In the genomic region with DNA sequence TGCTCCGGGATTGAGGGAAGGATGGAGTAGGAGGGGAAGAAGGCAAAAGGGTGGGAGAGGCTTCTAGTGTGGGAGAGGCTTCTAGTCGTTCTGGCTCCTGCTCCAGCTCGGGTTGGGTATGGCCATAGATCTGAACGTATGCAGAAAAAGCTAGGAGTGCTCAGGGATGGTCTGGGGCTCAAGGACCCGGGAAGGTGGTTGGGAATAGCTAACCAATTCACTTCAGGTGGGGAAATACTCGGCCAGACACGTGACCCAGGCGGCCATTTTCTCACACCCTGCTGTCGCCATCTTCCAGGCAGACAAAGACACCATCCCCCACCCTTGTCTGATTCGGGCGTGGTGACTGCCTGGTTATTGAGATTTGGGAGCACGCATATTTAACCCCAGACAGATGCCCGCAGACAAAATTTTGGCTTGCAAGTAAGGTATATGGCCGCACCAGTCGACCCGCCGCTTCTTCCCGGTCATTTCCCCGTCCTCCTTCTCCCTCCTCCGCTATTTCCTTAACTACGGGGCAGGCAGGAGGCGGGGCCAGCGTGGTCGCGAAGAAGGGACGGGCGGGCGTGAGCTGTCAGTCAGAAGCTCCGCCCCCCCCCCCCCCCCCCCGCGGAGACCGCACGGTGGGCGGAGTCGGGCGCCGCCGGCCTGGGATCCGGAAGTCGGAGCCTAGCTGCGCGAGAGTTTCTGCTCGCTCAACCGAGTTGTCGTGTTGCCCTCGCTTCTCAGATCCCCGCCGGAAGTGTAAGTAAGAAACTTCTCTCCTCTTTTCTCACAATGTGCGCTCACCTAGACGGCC, we compare ENCODE assay signal across 8 cellular contexts. TPM values are rescaled to one million over a fixed set of nuclear protein-coding genes. Genes with fewer than 3 reads are reported as not detected.
DNase-seq lines count a peak whose midpoint lies in the region; ATAC-seq and TF ChIP-seq lines count a peak whose summit lies in the region.

A gene with protein sequence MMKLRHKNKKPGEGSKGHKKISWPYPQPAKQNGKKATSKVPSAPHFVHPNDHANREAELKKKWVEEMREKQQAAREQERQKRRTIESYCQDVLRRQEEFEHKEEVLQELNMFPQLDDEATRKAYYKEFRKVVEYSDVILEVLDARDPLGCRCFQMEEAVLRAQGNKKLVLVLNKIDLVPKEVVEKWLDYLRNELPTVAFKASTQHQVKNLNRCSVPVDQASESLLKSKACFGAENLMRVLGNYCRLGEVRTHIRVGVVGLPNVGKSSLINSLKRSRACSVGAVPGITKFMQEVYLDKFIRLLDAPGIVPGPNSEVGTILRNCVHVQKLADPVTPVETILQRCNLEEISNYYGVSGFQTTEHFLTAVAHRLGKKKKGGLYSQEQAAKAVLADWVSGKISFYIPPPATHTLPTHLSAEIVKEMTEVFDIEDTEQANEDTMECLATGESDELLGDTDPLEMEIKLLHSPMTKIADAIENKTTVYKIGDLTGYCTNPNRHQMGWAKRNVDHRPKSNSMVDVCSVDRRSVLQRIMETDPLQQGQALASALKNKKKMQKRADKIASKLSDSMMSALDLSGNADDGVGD (plus strand): TSS at position 661 of the 799 bp plus-strand sequence. CDS start 2,348 bp downstream, outside the sequence.

- TF ChIP-seq EP300 in esophagus muscularis mucosa (IDR thresholded peaks at IDR 0.05) = no peak

- WGBS in esophagus muscularis mucosa = 45% methylated on average over 23 of the region's 50 CpGs

- H4K20me1 ChIP-seq in KMS-11 (ENCODE audit: insufficient read depth) = no peaks in the 10 kb centered on the region

- H3K9ac ChIP-seq in KMS-11 = peak within 1 kb of the TSS; percentile 86

- peak within 1 kb of the TSS; percentile 76 for H3K4me2 ChIP-seq in KMS-11

- H3K4me1 Mint-ChIP-seq in activated T-cell treated with anti-CD3 and anti-CD28 coated beads, Interleukin-2, amount 50 U/mL, for 4 hours (ENCODE audit: low read depth) = peaks cover 35% of the 10 kb centered on the region

- in situ Hi-C loops in Panc1 (cut with HindIII; ENCODE audit: low pct_unique_long_range_greater_than_20kb, low sequenced_read_pairs) = no loop called here

- ATAC-seq in GM21737 (IDR thresholded peaks at IDR 0.05; ENCODE audit: unreplicated experiment) (peak; percentile 79), Panc1 (peak; percentile 94)
- peak; percentile 85 to 91 for ATAC-seq in activated T-cell treated with anti-CD3 and anti-CD28 coated beads, Interleukin-2, amount 50 U/mL, for 4 hours

- BruUV-seq in Panc1 (replicated peaks; lab: Mats Ljungman, UMichigan) = TSS peak; percentile 99

- intact Hi-C loops in Panc1 (cut with micrococcal nuclease; ENCODE audit: unreplicated experiment) = no loop called here
- intact Hi-C loops in esophagus muscularis mucosa (cut with DNase I) = loop anchor here (10.0 kb wide), 1 partner anchor 175 kb away; a partner anchor contains a TSS

- H3K9me3 ChIP-seq in Panc1 (ENCODE audit: control insufficient read depth, insufficient read depth, low read depth, low read length) (peaks cover 3% of the 10 kb centered on the region; the same call in 1 of the 2 replicates), esophagus muscularis mucosa (no peaks in the 10 kb centered on the region)

- DNase-seq in DMS53 (lab: John Stamatoyannopoulos, UW) (peak; percentile 95), Panc1 (ENCODE audit: low read depth, low spot score) (peak; percentile 58), esophagus muscularis mucosa (ENCODE audit: extremely low spot score) (peak; percentile 96), myocyte (ENCODE audit: low read depth) (peak; percentile 87)
- DNase-seq in activated T-cell treated with anti-CD3 and anti-CD28 coated beads, Interleukin-2, amount 50 U/mL, for 4 hours = peak; percentile 74
- DNase-seq in stimulated activated CD8-positive, alpha-beta memory T cell treated with anti-CD3 and anti-CD28 coated beads, Interleukin-7, amount 100 ng/mL, for 4 hours (ENCODE audit: low read depth in 2 of 2) = peak; percentile 60 to 76

- H3K9me3 Mint-ChIP-seq in activated T-cell treated with anti-CD3 and anti-CD28 coated beads, Interleukin-2, amount 50 U/mL, for 4 hours = no peaks in the 10 kb centered on the region

- TF ChIP-seq POLR2A in esophagus muscularis mucosa (IDR thresholded peaks at IDR 0.05; ENCODE audit: low read depth) = no peak

- H3K27me3 Mint-ChIP-seq in activated T-cell treated with anti-CD3 and anti-CD28 coated beads, Interleukin-2, amount 50 U/mL, for 4 hours (ENCODE audit: low read depth) = no peaks in the 10 kb centered on the region

- CTCF ChIA-PET in Panc1 (lab: Charles Lee) = interaction anchor here (0.6 kb wide), 1 partner anchor 90 kb away, joined by 3 read pairs; a partner anchor contains a TSS

- H3K4me3 ChIP-seq in KMS-11 (IDR thresholded peaks at IDR 0.05; ENCODE audit: insufficient read depth, low read depth, low read length) (no peak within 1 kb of the TSS), Panc1 (ENCODE audit: low read depth in 2 of 2, low read length in 2 of 2) (peak within 1 kb of the TSS; percentile 82 to 94), esophagus muscularis mucosa (peak within 1 kb of the TSS; percentile 62 to 73 (median 66))

- peaks cover 17% of the 10 kb centered on the region for H3K36me3 Mint-ChIP-seq in activated T-cell treated with anti-CD3 and anti-CD28 coated beads, Interleukin-2, amount 50 U/mL, for 4 hours (ENCODE audit: insufficient read depth)

- no peak for TF ChIP-seq CTCF in KMS-11 (conservative IDR thresholded peaks at IDR 0.05; ENCODE audit: low read depth, low read length)
- TF ChIP-seq CTCF in Panc1 (IDR thresholded peaks at IDR 0.05) = no peak
- TF ChIP-seq CTCF in esophagus muscularis mucosa (IDR thresholded peaks at IDR 0.05) = no peak

- no peaks in the 10 kb centered on the region for H3K27me3 ChIP-seq in KMS-11 (ENCODE audit: insufficient read depth, low read depth)
- no peaks in the 10 kb centered on the region for H3K27me3 ChIP-seq in Panc1 (ENCODE audit: control insufficient read depth, insufficient read depth, low read length)
- H3K27me3 ChIP-seq in esophagus muscularis mucosa = no peaks in the 10 kb centered on the region

- POLR2A ChIA-PET in Panc1 (lab: Charles Lee) = interaction anchor here (0.5 to 0.6 kb wide), 4 partner anchors 13 to 525 kb away, joined by 3 to 7 read pairs (median 6); no protein-coding TSS in a partner anchor

- H3K27ac ChIP-seq in KMS-11 = peak within 1 kb of the TSS; percentile 68
- H3K27ac ChIP-seq in Panc1 (ENCODE audit: low read length) = peak within 1 kb of the TSS; percentile 98
- peak within 1 kb of the TSS; percentile 76 to 87 (median 80) for H3K27ac ChIP-seq in esophagus muscularis mucosa (replicated peaks in 1 of 4)

- H3K36me3 ChIP-seq in KMS-11 (ENCODE audit: insufficient read depth) (peaks cover 4% of the 10 kb centered on the region; the same call in 1 of the 2 replicates), Panc1 (ENCODE audit: control insufficient read depth, insufficient read depth, low read length) (no peaks in the 10 kb centered on the region; the same call in 1 of the 2 replicates), esophagus muscularis mucosa (no peaks in the 10 kb centered on the region)

- peaks cover 42% of the 10 kb centered on the region for H3K4me1 ChIP-seq in KMS-11 (ENCODE audit: low read depth, poor library complexity, severe bottlenecking)
- H3K4me1 ChIP-seq in Panc1 (ENCODE audit: control insufficient read depth, insufficient read depth, low read length) = peaks cover 5% of the 10 kb centered on the region
- peaks cover 0 to 31% (median 25%) of the 10 kb centered on the region in 4 donors for H3K4me1 ChIP-seq in esophagus muscularis mucosa

- H3K4me3 Mint-ChIP-seq in activated T-cell treated with anti-CD3 and anti-CD28 coated beads, Interleukin-2, amount 50 U/mL, for 4 hours = peak within 1 kb of the TSS; percentile 96

- H2AFZ ChIP-seq in KMS-11 (ENCODE audit: low read depth) = peak within 1 kb of the TSS; percentile 79

- peaks cover 45% of the 10 kb centered on the region for H3K79me2 ChIP-seq in KMS-11 (ENCODE audit: insufficient read depth, low read depth)

RNA-seq across cellular contexts. Expression of the gene that starts here (rescaled TPM):
- total RNA-seq in Panc1 (2021; ENCODE audit: unreplicated experiment) (62.5 TPM), esophagus muscularis mucosa (10 to 100 TPM; 22.0 to 29.6 (median 26.3) TPM), myocyte (39.1 and 40.1 TPM in 2 replicates)
- 16.0 TPM for polyA plus RNA-seq in Panc1 (2012; ENCODE audit: insufficient read length)
- total RNA-seq in activated T-cell treated with anti-CD3 and anti-CD28 coated beads, Interleukin-2, amount 50 U/mL, for 4 hours = 100 to 1,000 TPM; 105 to 111 (median 109) TPM
- polyA plus RNA-seq in myocyte (2012) = 19.9 TPM
